In the genomic region with DNA sequence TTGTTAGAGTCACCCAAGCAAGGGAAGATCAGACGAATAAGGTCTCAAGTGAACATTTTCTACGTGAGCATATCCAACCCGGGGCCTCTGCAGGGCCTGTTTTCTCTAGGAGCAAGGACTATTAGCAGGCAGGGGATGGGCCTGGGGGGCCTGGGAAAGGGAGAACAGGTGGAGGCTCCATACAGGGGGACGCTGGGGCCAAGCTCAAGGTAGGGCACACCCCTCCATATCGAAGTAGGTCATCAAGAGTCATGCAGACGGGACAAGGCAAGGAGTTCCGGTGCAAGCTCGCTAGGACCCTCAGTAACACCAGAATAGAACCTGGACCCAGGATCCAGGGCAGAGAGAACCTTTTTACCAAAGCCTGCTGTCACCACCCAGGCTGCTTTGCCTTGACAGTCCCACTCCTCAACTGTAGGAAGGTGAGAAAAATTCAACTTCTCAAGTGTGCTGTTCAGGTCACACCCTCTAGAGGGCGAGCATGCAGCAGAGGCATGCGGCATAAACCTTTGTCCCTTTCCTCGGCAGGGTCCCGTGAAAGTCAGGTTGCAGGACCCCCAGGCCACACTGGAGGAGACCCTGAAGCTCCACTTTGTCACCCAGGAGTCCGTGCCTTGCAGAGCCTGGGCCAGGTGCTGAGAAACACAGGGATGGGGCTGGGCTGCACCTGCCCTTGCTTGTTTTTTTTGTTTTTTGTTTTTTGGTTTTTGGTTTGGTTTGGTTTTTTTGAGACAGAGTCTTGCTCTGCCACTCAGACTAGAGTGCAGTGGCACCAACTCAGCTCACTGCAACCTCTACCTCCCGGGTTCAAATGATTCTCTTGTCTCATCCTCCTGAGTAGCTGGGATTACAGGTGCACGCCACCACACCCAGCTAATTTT, we compare ENCODE assay signal across 8 cellular contexts. TPM values are rescaled to one million over a fixed set of nuclear protein-coding genes. Genes with fewer than 3 reads are reported as not detected.
DNase-seq lines count a peak whose midpoint lies in the region; ATAC-seq, FAIRE-seq and TF ChIP-seq lines count a peak whose summit lies in the region.

No MANE protein-coding gene starts in this region.

- H4K5ac ChIP-seq in H9 (ENCODE audit: insufficient read length, low read depth, low read length), result no peak overlapping the region

- H3K9me3 ChIP-seq in H9 (ENCODE audit: control insufficient read depth, low read depth, low read length), result no peaks in the 10 kb centered on the region
- no peaks in the 10 kb centered on the region for H3K9me3 ChIP-seq in mucosa of descending colon
- no peaks in the 10 kb centered on the region for H3K9me3 ChIP-seq in upper lobe of left lung

- H2BK12ac ChIP-seq in H9 (ENCODE audit: insufficient read length, low read depth, low read length), result no peak overlapping the region

- no peak overlapping the region for H3K4me3 ChIP-seq in bronchial epithelial cell (ENCODE audit: low read depth, low read length)
- no peak overlapping the region for H3K4me3 ChIP-seq in mucosa of descending colon
- no peak overlapping the region for H3K4me3 ChIP-seq in upper lobe of left lung

- no peak for FAIRE-seq in bronchial epithelial cell (lab: Jason Lieb, UNC)

- no peaks in the 10 kb centered on the region for H3K23me2 ChIP-seq in H9 (ENCODE audit: insufficient read length, low read depth, low read length, poor library complexity, severe bottlenecking)

- H3K27me3 ChIP-seq in H9 (ENCODE audit: insufficient read depth, low read length) (no peaks in the 10 kb centered on the region), bronchial epithelial cell (ENCODE audit: control insufficient read depth, insufficient read depth, low read length) (peaks cover 2% of the 10 kb centered on the region), upper lobe of left lung (no peaks in the 10 kb centered on the region)

- no peak overlapping the region for H3K23ac ChIP-seq in H9 (ENCODE audit: insufficient read length, low read depth, low read length)

- DNase-seq in H9 (peak; percentile 80), UCSD-AML1 (lab: John Stamatoyannopoulos, UW; ENCODE audit: unreplicated experiment) (peak; percentile 30), bronchial epithelial cell (ENCODE audit: low read depth) (peak; percentile 29), mucosa of descending colon (peak in 2 of 3 donors; percentile 41 to 76), upper lobe of left lung (no peak), H4 (ENCODE audit: low spot score) (no peak), DMS114 treated with DMSO at 0.1 percent for 48 hours (lab: John Stamatoyannopoulos, UW; ENCODE audit: unreplicated experiment) (no peak)

- no peaks in the 10 kb centered on the region for H3K36me3 ChIP-seq in bronchial epithelial cell (ENCODE audit: control insufficient read depth, insufficient read depth, low read length)
- no peaks in the 10 kb centered on the region for H3K36me3 ChIP-seq in mucosa of descending colon (ENCODE audit: low read depth)
- H3K36me3 ChIP-seq in upper lobe of left lung, result no peaks in the 10 kb centered on the region

- H2BK20ac ChIP-seq in H9 (ENCODE audit: low read depth, low read length, poor library complexity, severe bottlenecking), result no peak overlapping the region

- no peak for TF ChIP-seq POLR2A in upper lobe of left lung (IDR thresholded peaks at IDR 0.05)

- peaks cover 27% of the 10 kb centered on the region for H3K27me3 Mint-ChIP-seq in H9 (ENCODE audit: low read depth)

- no peak overlapping the region for H3K56ac ChIP-seq in H9 (ENCODE audit: insufficient read length, low read depth, low read length)

- H3K4ac ChIP-seq in H9 (ENCODE audit: low read depth, low read length), result no peak overlapping the region

- H2BK120ac ChIP-seq in H9 (ENCODE audit: low read depth, low read length, poor library complexity, severe bottlenecking), result no peak overlapping the region

- H4K91ac ChIP-seq in H9 (ENCODE audit: insufficient read length, low read depth, low read length), result no peak overlapping the region

- no peak overlapping the region for H3K27ac Mint-ChIP-seq in H9

- no peak overlapping the region for H2AK5ac ChIP-seq in H9 (ENCODE audit: insufficient read length, low read length)

- no peak overlapping the region for H3K27ac ChIP-seq in C4-2B
- H3K27ac ChIP-seq in H9 (ENCODE audit: insufficient read length, low read depth, low read length), result no peak overlapping the region
- no peak overlapping the region for H3K27ac ChIP-seq in upper lobe of left lung

- peaks cover 30 to 33% of the 10 kb centered on the region in 2 experiments for H3K9me3 Mint-ChIP-seq in H9

- H3K18ac ChIP-seq in H9 (ENCODE audit: insufficient read length, low read depth, low read length), result no peak overlapping the region

- H3T11ph ChIP-seq in H9 (ENCODE audit: low read length), result no peak overlapping the region

- no peak for TF ChIP-seq EP300 in upper lobe of left lung (IDR thresholded peaks at IDR 0.05)

- no peak overlapping the region for H2BK15ac ChIP-seq in H9 (ENCODE audit: low read depth, low read length)

- H4K20me1 ChIP-seq in H9 (ENCODE audit: control insufficient read depth, insufficient read depth, insufficient read length), result no peaks in the 10 kb centered on the region

- TF ChIP-seq CTCF in C4-2B (conservative IDR thresholded peaks at IDR 0.05), result peak; percentile 91
- peak; percentile 88 for TF ChIP-seq CTCF in H9 (conservative IDR thresholded peaks at IDR 0.05)
- TF ChIP-seq CTCF in bronchial epithelial cell (IDR thresholded peaks at IDR 0.05; ENCODE audit: insufficient read depth, low read length, severe bottlenecking), result peak; percentile 93
- TF ChIP-seq CTCF in mucosa of descending colon (IDR thresholded peaks at IDR 0.05), result peak; percentile 37
- peak in 4 of 6 experiments; percentile 69 to 80 (median 78) for TF ChIP-seq CTCF in upper lobe of left lung (IDR thresholded peaks at IDR 0.05)

- no peak overlapping the region for H2AFZ ChIP-seq in H9 (ENCODE audit: low read length)

- no peak overlapping the region for H3K4me3 Mint-ChIP-seq in H9

- H3K4me1 ChIP-seq in H9 (ENCODE audit: insufficient read depth, low read length) (no peaks in the 10 kb centered on the region), mucosa of descending colon (ENCODE audit: low read depth) (no peaks in the 10 kb centered on the region), upper lobe of left lung (no peaks in the 10 kb centered on the region)

- H3K36me3 Mint-ChIP-seq in H9 (ENCODE audit: insufficient read depth in 1 of 3, low read depth in 3 of 3), result peaks cover 7 to 17% (median 10%) of the 10 kb centered on the region in 3 experiments

- no peak overlapping the region for H2BK5ac ChIP-seq in H9 (ENCODE audit: insufficient read length, low read length)

- H3K4me1 Mint-ChIP-seq in H9, result peaks cover 2 to 3% of the 10 kb centered on the region in 2 experiments; a peak in 3 of 4 replicates

- ATAC-seq in mucosa of descending colon (peak; percentile 83), upper lobe of left lung (ENCODE audit: low FRiP score in 2 of 2) (peak; percentile 56 to 58)

- WGBS in H9 (ENCODE audit: extremely low coverage, insufficient read length, low lambda C conversion rate), result no CpG with 5 or more reads among the region's 15 CpGs
- WGBS in upper lobe of left lung, 2 donors, result 47% methylated on average over 14 of the region's 15 CpGs; no CpG with 5 or more reads in 1 of the 2 donors

- H3K9ac ChIP-seq in H9 (ENCODE audit: extremely low read depth, insufficient read length, low read length), result no peak overlapping the region

- H3K4me2 ChIP-seq in H9 (ENCODE audit: insufficient read depth, insufficient read length, low read length), result no peak overlapping the region

- H3K79me2 ChIP-seq in H9 (ENCODE audit: insufficient read depth, low read length), result no peaks in the 10 kb centered on the region

- no peaks in the 10 kb centered on the region for H3K79me1 ChIP-seq in H9 (ENCODE audit: insufficient read depth, low read depth, low read length, poor library complexity, severe bottlenecking)

- no peak overlapping the region for H3K14ac ChIP-seq in H9 (ENCODE audit: insufficient read depth, low read length)

- H4K8ac ChIP-seq in H9 (replicated peaks; ENCODE audit: insufficient read length, low read depth, low read length), result no peak overlapping the region

- intact Hi-C loops in mucosa of descending colon (cut with DNase I, micrococcal nuclease), result no loop called here

RNA-seq across cellular contexts. Expression of gene APOBEC3B, which starts 8.6 kb away (rescaled TPM):
- total RNA-seq in H9 (2021), result 28.1 and 29.0 TPM in 2 replicates
- 0.26 TPM in 1 of 2 replicates, not detected in the other for total RNA-seq in bronchial epithelial cell
- 10 to 100 TPM in 2 of 3 donors, 1 to 10 TPM in 1; 8.4 to 49.5 (median 23.6) TPM for total RNA-seq in mucosa of descending colon
- total RNA-seq in upper lobe of left lung, result 1 to 10 TPM in 3 of 6 donors, under 1 TPM in 1, not detected in 2; 0.89 to 5.8 (median 1.5) TPM
- 8.4 and 13.6 TPM in 2 replicates for total RNA-seq in H4 (2014; rRNA removed; shearing (Covaris generic))

RNA-seq across cellular contexts. Expression of gene APOBEC3A, which starts 16.1 kb away (rescaled TPM):
- total RNA-seq in H9 (2021) (not detected in 2 replicates), bronchial epithelial cell (not detected in 2 replicates), mucosa of descending colon (10 to 100 TPM in 1 of 3 donors, 1 to 10 TPM in 1, under 1 TPM in 1; 0.92 to 23.6 (median 2.5) TPM), upper lobe of left lung (10 to 100 TPM in 3 of 6 donors, 1 to 10 TPM in 3; 3.0 to 27.3 (median 8.3) TPM)
- total RNA-seq in H4 (2014; rRNA removed; shearing (Covaris generic)), result not detected in 2 replicates

RNA-seq across cellular contexts. Expression of gene APOBEC3C, which starts 40.5 kb away (rescaled TPM):
- total RNA-seq in H9 (2021), result 31.7 and 32.1 TPM in 2 replicates
- 4.1 and 4.2 TPM in 2 replicates for total RNA-seq in bronchial epithelial cell
- 10 to 100 TPM; 23.1 to 30.6 (median 24.1) TPM for total RNA-seq in mucosa of descending colon
- 10 to 100 TPM in 4 of 6 donors, 1 to 10 TPM in 2; 6.1 to 27.0 (median 11.1) TPM for total RNA-seq in upper lobe of left lung
- total RNA-seq in H4 (2014; rRNA removed; shearing (Covaris generic)), result 7.2 and 8.0 TPM in 2 replicates

RNA-seq across cellular contexts. Expression of gene APOBEC3D, which starts 47.4 kb away (rescaled TPM):
- total RNA-seq in H9 (2021) (8.6 and 9.4 TPM in 2 replicates), bronchial epithelial cell (0.26 TPM in 1 of 2 replicates, not detected in the other), mucosa of descending colon (1 to 10 TPM; 4.6 to 7.0 (median 6.5) TPM), upper lobe of left lung (1 to 10 TPM; 1.2 to 5.8 (median 3.6) TPM)
- total RNA-seq in H4 (2014; rRNA removed; shearing (Covaris generic)), result 0.84 and 1.1 TPM in 2 replicates

Comparison
In these comparisons a context has a peak if more than half of its experiments do, and no peak if none do; other contexts are left out.
1. CTCF ChIP-seq: peak in every context shown above with its lines; median percentile 93 in bronchial epithelial cell; 91 in C4-2B; 88 in H9; 78 in upper lobe of left lung; 37 in mucosa of descending colon.
2. DNase-seq: peak in H9 (single experiment), UCSD-AML1 (single experiment), bronchial epithelial cell (single experiment) and mucosa of descending colon (2 of 3); none in upper lobe of left lung (0 of 2), H4 (single experiment) and DMS114 treated with DMSO at 0.1 percent for 48 hours (single experiment).